In the genomic region with DNA sequence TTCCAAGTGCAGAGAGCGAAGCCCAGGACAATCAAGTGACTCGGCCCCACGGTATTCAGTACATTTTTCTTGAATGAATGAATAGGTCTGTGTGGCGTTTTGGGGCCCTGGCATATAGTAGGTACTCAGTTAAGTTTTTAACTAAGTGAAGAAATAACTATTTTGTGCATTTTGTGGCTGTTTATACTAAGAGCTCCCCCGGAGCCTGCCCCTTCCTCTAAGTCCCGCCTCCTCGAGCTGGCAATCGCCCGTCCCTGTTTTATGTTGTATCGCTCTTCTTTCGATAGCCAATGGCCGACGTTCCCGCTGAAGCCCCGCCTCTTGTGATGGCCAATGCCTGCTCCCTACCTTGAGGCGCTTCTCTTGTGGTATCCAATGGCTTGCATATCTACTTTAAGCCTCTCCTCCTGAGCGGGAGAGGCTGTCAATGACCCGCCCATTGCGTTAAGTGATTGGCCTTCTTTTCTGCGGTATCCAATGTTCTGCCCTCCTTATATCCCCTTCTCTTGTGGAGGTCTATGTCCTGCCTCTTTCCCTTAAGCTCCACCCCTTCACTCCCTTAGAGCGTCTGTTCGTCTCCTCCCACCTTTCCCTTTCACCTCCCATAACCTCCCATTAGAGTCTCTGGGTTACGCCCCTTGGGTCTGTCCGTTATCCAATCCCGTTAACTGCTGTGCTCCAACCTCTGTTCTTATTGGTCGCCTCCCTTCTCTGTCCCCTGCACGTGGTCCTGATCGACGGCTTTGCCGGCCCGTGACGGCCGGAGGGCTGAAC, we compare ENCODE assay signal across 8 cellular contexts.
DNase-seq lines count a peak whose midpoint lies in the region; ATAC-seq and FAIRE-seq lines count a peak whose summit lies in the region.

No MANE protein-coding gene starts in this region.

- DNase-seq in Ammon's horn (ENCODE audit: low spot score) (peak; percentile 100), GM19239 (ENCODE audit: insufficient read length, low spot score) (peak; percentile 90), NCI-H510A (lab: John Stamatoyannopoulos, UW) (peak; percentile 100), kidney tubule cell (ENCODE audit: low spot score) (peak; percentile 100)
- peak; percentile 92 to 94 for DNase-seq in activated CD4-positive, alpha-beta T cell treated with anti-CD3 and anti-CD28 coated beads for 24 hours (ENCODE audit: low read depth in 2 of 2)
- peak; percentile 87 to 95 for DNase-seq in stimulated activated CD4-positive, alpha-beta T cell treated with anti-CD3 and anti-CD28 coated beads, Interleukin-1b, Interleukin-23, amount 100 ng/mL, for 1 hour (ENCODE audit: low read depth in 2 of 2)

- peak; percentile 90 for ATAC-seq in HG03439 (IDR thresholded peaks at IDR 0.05; ENCODE audit: unreplicated experiment)

- FAIRE-seq in GM19239 (lab: Jason Lieb, UNC) (peak; percentile 100), colon (lab: Jason Lieb, UNC) (peak; percentile 99)

Comparison
In these comparisons a context has a peak if more than half of its experiments do, and no peak if none do; other contexts are left out.
1. Peak in every context shown above with its lines: DNase-seq and ATAC-seq.